ENCODE assay signal across 16 cellular contexts in genomic region chr9:23674016-23674585, GRCh38.
DNase-seq lines count a peak whose midpoint lies in the region; ATAC-seq lines count a peak whose summit lies in the region.
"Had no signal": no experiment of that assay in that cellular context is flagged by ENCODE, and none has a peak within 500 bp of the region (broad histone marks: within the 10 kb centered on the region; RNA-seq: fewer than 3 reads in every experiment).

No MANE protein-coding gene starts in this region.

- H3K27ac Mint-ChIP-seq in T-helper 2 cell treated with Interferon-gamma antibody and Interleukin-4, amounts not matched to agents 5 μg/mL and 100 μg/mL, for 36 hours, result no peak overlapping the region
- H3K27ac Mint-ChIP-seq: CD4-positive, alpha-beta memory T cell; IgD-negative memory B cell; T-helper 1 cell treated with Interleukin-12 subunit alpha and Interleukin-12 subunit beta and Interleukin-4 antibody, amounts not matched to agents 30 μg/mL and 1 μg/mL, for 36 hours had no signal

- no peaks in the 10 kb centered on the region for H3K27me3 Mint-ChIP-seq in T-helper 2 cell treated with Interferon-gamma antibody and Interleukin-4, amounts not matched to agents 5 μg/mL and 100 μg/mL, for 36 hours (ENCODE audit: low read depth)
- H3K27me3 Mint-ChIP-seq: CD4-positive, alpha-beta memory T cell; IgD-negative memory B cell had no signal

- no peak overlapping the region for H3K4me3 Mint-ChIP-seq in T-helper 2 cell treated with Interferon-gamma antibody and Interleukin-4, amounts not matched to agents 5 μg/mL and 100 μg/mL, for 36 hours
- H3K4me3 Mint-ChIP-seq: CD4-positive, alpha-beta memory T cell; IgD-negative memory B cell; T-helper 1 cell treated with Interleukin-12 subunit alpha and Interleukin-12 subunit beta and Interleukin-4 antibody, amounts not matched to agents 30 μg/mL and 1 μg/mL, for 36 hours had no signal

- DNase-seq in M059J (ENCODE audit: low read depth), result peak; percentile 59
- peak; percentile 39 for DNase-seq in NCI-H524 treated with DMSO at 0.1 percent for 48 hours (lab: John Stamatoyannopoulos, UW)
- DNase-seq in cerebellar nuclear complex (lab: John Stamatoyannopoulos, UW), result peak; percentile 90
- DNase-seq in myocyte (ENCODE audit: low read depth), result peak; percentile 30
- no peak for DNase-seq in T-helper 2 cell treated with Interferon-gamma antibody and Interleukin-4, amounts not matched to agents 5 μg/mL and 100 μg/mL, for 36 hours (ENCODE audit: low spot score)
- DNase-seq in NAMALWA (ENCODE audit: low spot score), result no peak
- DNase-seq: BE2C; CD4-positive, alpha-beta memory T cell; NCI-H1048; NCI-H510A treated with DMSO at 0.1 percent for 48 hours; PC-9; SHP77 had no signal

- H3K4me1 Mint-ChIP-seq in T-helper 2 cell treated with Interferon-gamma antibody and Interleukin-4, amounts not matched to agents 5 μg/mL and 100 μg/mL, for 36 hours (ENCODE audit: low read depth), result no peaks in the 10 kb centered on the region
- H3K4me1 Mint-ChIP-seq: CD4-positive, alpha-beta memory T cell; IgD-negative memory B cell had no signal

- H3K9me3 Mint-ChIP-seq in T-helper 2 cell treated with Interferon-gamma antibody and Interleukin-4, amounts not matched to agents 5 μg/mL and 100 μg/mL, for 36 hours, result peaks cover 38% of the 10 kb centered on the region

- no peak for ATAC-seq in GM21367 (IDR thresholded peaks at IDR 0.05; ENCODE audit: unreplicated experiment)
- ATAC-seq: SK-N-SH treated with all-trans-retinoic acid at 6 μM for 48 hours had no signal

- no peaks in the 10 kb centered on the region for H3K36me3 Mint-ChIP-seq in T-helper 2 cell treated with Interferon-gamma antibody and Interleukin-4, amounts not matched to agents 5 μg/mL and 100 μg/mL, for 36 hours (ENCODE audit: low read depth)
- H3K36me3 Mint-ChIP-seq: CD4-positive, alpha-beta memory T cell; IgD-negative memory B cell had no signal

Comparison
In these comparisons a context has a peak if more than half of its experiments do, and no peak if none do; other contexts are left out.
1. DNase-seq: peak in M059J (single experiment), NCI-H524 treated with DMSO at 0.1 percent for 48 hours (single experiment), cerebellar nuclear complex (2 of 2) and myocyte (single experiment); none in T-helper 2 cell treated with Interferon-gamma antibody and Interleukin-4, amounts not matched to agents 5 μg/mL and 100 μg/mL, for 36 hours (single experiment) and NAMALWA (single experiment).